In the genomic region with DNA sequence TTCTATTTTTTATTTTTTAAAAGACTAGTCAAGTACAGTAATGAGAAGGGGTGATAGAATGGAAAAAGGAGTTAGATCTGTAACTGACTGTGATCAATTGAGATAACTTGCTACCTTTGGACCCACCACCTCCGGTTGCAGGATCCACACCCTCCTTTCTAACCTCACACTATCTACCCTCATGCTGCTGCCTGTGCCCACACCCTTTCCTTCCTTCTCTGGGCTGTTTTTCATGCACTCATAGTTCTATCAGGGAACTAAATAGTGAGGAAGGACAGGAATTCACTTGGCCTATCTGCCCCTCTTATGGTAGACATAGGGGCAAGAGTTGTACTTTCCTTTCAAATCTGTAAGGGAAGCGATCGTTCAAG, we compare ENCODE assay signal across 1 cellular context.
TF ChIP-seq lines count a peak whose summit lies in the region.

No MANE protein-coding gene starts in this region.

TF ChIP-seq in GM12878, 131 proteins besides CTCF, POLR2A, EP300 and RAD21 (continued from another document):
- TF ChIP-seq, protein P1, sequence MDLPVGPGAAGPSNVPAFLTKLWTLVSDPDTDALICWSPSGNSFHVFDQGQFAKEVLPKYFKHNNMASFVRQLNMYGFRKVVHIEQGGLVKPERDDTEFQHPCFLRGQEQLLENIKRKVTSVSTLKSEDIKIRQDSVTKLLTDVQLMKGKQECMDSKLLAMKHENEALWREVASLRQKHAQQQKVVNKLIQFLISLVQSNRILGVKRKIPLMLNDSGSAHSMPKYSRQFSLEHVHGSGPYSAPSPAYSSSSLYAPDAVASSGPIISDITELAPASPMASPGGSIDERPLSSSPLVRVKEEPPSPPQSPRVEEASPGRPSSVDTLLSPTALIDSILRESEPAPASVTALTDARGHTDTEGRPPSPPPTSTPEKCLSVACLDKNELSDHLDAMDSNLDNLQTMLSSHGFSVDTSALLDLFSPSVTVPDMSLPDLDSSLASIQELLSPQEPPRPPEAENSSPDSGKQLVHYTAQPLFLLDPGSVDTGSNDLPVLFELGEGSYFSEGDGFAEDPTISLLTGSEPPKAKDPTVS (IDR thresholded peaks at IDR 0.05; ENCODE audit: low read depth, low read length), result no peak
- TF ChIP-seq SREBF2 (IDR thresholded peaks at IDR 0.05; ENCODE audit: low read length), result no peak
- TF ChIP-seq CHD1 (IDR thresholded peaks at IDR 0.05; ENCODE audit: low read depth, low read length), result no peak
TF ChIP-seq in GM12878: peak in this region for 0.
